Comparison of ENCODE assay signal across 9 cellular contexts in the genomic region with DNA sequence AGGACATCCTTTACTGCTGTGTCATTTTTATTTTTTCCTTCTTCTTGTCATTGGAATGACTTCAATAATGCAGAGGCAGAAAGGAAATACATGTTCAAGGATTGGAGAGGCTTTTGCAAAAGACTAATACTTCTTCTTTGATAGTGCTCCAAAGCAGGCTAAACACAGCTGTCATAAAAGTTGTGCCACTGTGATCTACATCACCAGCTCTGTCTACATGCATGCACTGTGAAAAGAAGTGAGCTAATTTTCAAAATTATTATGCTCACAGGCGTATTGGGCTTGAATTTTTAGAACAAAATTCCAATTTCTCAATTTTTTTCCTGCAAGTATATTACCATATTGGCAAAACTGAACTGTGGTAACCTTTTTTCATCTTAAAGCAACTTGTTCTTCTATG.
"Had no signal": no experiment of that assay in that cellular context is flagged by ENCODE, and none has a peak within 500 bp of the region (broad histone marks: within the 10 kb centered on the region; RNA-seq: fewer than 3 reads in every experiment).

No MANE protein-coding gene starts in this region.

- H3K4me3 ChIP-seq: GM23338, HAP-1 had no signal

- H3K36me3 ChIP-seq: HAP-1 had no signal

- H3K27ac ChIP-seq: HL-60, KMS-11 had no signal

- H3K4me1 ChIP-seq: HAP-1 had no signal

- H3K9me3 ChIP-seq: HAP-1 had no signal

- H2AFZ ChIP-seq: GM23338 had no signal

- DNase-seq: H7, HFFc6, IMR-90, KBM-7 had no signal

- H3K4me2 ChIP-seq: GM23338, KMS-11 had no signal

- H3K9ac ChIP-seq: KMS-11 had no signal

- ATAC-seq: GM23338, HCT116 had no signal
